ENCODE assay signal across 1 cellular context in the genomic region with DNA sequence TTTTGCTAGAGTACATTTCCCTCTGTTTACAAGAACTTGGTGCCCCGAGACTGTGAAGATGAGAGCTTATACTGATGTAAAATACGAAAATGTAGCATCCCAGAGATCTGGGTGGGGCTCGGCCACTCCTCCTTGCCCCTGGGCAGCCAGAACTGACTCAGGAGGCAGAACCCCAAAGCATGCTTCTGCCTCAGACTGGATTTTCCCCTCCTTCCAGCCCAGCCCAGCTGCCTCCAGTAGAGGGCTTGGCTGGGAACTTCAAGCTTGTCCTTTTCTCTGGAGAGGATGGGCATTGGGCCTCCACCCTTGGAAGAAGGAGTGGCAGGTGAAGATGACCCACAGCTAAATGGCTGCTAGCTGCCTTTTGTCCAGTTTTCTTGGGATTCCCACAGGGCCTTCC.
TF ChIP-seq lines count a peak whose summit lies in the region.

No MANE protein-coding gene starts in this region.

TF ChIP-seq in H1, 55 proteins besides CTCF, POLR2A, EP300 and RAD21:
- TF ChIP-seq GTF2F1 (IDR thresholded peaks at IDR 0.05; ENCODE audit: borderline replicate concordance, low read depth, low read length) (no peak), HDAC2 (IDR thresholded peaks at IDR 0.05; ENCODE audit: borderline replicate concordance in 1 of 2, low read depth in 2 of 2, low read length in 2 of 2) (no peak), RFX5 (IDR thresholded peaks at IDR 0.05; ENCODE audit: borderline replicate concordance, low read depth, low read length) (no peak), POLR2AphosphoS5 (IDR thresholded peaks at IDR 0.05; ENCODE audit: low read depth, low read length) (no peak), RNF2 (IDR thresholded peaks at IDR 0.05; ENCODE audit: borderline replicate concordance, low read depth, low read length, missing control alignments, poor library complexity, severe bottlenecking) (no peak), ZNF274 (IDR thresholded peaks at IDR 0.05; ENCODE audit: borderline replicate concordance, extremely low read depth, low read length) (no peak), CHD1 (IDR thresholded peaks at IDR 0.05; ENCODE audit: low read depth, low read length) (no peak), CREB1 (IDR thresholded peaks at IDR 0.05) (no peak), SIX5 (IDR thresholded peaks at IDR 0.05; ENCODE audit: low read depth, low read length) (no peak), SIRT6 (IDR thresholded peaks at IDR 0.05; ENCODE audit: low read length) (no peak), RBBP5 (IDR thresholded peaks at IDR 0.05; ENCODE audit: borderline replicate concordance, low read depth, low read length) (no peak), CBX5 (IDR thresholded peaks at IDR 0.05; ENCODE audit: low read depth, low read length) (no peak), SRF (IDR thresholded peaks at IDR 0.05; ENCODE audit: low read depth, low read length) (no peak)
- TF ChIP-seq, protein P1, sequence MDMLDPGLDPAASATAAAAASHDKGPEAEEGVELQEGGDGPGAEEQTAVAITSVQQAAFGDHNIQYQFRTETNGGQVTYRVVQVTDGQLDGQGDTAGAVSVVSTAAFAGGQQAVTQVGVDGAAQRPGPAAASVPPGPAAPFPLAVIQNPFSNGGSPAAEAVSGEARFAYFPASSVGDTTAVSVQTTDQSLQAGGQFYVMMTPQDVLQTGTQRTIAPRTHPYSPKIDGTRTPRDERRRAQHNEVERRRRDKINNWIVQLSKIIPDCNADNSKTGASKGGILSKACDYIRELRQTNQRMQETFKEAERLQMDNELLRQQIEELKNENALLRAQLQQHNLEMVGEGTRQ (IDR thresholded peaks at IDR 0.05; ENCODE audit: low read length) = no peak
